ENCODE assay signal across 9 cellular contexts in the genomic region with DNA sequence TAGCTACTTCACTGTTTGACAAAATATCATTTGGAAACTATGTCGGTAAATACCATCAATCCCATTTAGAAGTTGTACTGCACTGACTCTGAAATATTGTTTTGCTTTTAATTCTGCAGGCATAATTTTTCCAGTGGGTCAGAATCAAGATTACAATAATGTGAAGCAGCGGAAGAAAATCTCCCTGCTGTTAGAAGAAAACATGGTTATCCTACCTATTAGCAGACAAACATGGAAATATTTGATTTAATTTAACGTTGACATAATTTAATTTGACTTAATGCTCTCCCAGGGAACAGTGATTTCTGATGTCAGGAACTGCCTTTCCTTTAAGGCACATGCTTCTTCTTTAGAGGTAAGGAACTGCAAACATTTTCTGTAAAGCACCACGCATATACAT.
"Had no signal": no experiment of that assay in that cellular context is flagged by ENCODE, and none has a peak within 500 bp of the region (broad histone marks: within the 10 kb centered on the region; RNA-seq: fewer than 3 reads in every experiment).

No MANE protein-coding gene starts in this region.

- H3K4me3 Mint-ChIP-seq: GM23338, H9, HFFc6 had no signal

- H3K36me3 ChIP-seq: HAP-1 had no signal

- ATAC-seq: GM23338, HCT116 had no signal

- H3K4me1 ChIP-seq: HAP-1 had no signal

- H3K4me2 ChIP-seq: GM23338 had no signal

- H2AFZ ChIP-seq: GM23248, GM23338 had no signal

- DNase-seq: GM23248, GOT3, H7, H9, HCEC 1CT, HFFc6 had no signal

- H3K9me3 ChIP-seq: HAP-1 had no signal

- H3K27ac ChIP-seq: GM23248 had no signal

- H3K4me3 ChIP-seq: GM23248, GM23338, HAP-1 had no signal

- H3K4me1 Mint-ChIP-seq: GM23338, H9 had no signal

- H3K9me3 Mint-ChIP-seq: GM23338, H9, HFFc6 had no signal

- H3K27ac Mint-ChIP-seq: GM23338, H9, HFFc6 had no signal

- H3K9ac ChIP-seq: GM23248 had no signal
